Comparison of ENCODE assay signal across 8 cellular contexts in the genomic region with DNA sequence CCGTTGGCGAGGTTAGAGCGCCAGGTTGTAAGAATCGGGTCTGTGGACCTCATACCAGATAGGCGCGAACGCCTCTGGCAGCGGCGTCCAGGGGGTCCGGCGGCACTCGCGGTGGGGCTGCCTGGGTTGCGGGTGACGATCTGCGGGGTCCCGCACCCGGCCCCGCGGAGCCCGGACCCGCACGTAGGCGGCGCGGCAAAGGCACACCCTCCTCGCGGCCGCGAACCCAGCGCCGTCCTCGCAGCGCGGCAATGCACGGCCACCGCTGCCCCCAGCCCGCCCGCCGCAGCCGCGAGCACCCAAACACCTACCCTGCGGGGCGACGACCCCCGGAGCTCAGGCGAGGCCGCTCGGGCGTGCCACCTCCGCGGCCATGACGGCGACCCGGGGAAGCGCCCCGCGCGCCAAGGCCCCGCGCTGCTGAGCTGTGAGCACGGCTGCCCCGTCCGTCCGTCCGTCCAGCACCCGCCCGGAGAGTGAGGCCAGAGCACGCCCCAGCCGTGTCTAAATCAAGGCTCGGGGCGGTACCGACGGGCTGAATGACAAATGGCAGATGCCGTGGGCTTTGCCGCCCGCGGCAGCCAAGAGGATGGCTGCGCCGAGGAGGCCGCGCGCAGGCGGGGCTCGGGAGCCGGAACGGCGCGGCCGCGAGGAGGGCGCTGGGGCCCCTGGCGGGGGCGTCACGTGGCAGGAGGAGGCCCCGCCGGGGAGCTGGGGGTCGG. TPM values are rescaled to one million over a fixed set of nuclear protein-coding genes. Genes with fewer than 3 reads are reported as not detected.
DNase-seq lines count a peak whose midpoint lies in the region; ATAC-seq and TF ChIP-seq lines count a peak whose summit lies in the region.

A gene with protein sequence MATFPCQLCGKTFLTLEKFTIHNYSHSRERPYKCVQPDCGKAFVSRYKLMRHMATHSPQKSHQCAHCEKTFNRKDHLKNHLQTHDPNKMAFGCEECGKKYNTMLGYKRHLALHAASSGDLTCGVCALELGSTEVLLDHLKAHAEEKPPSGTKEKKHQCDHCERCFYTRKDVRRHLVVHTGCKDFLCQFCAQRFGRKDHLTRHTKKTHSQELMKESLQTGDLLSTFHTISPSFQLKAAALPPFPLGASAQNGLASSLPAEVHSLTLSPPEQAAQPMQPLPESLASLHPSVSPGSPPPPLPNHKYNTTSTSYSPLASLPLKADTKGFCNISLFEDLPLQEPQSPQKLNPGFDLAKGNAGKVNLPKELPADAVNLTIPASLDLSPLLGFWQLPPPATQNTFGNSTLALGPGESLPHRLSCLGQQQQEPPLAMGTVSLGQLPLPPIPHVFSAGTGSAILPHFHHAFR (minus strand): TSS at position 481 of the 722 bp plus-strand sequence. CDS start 60,123 bp downstream, outside the sequence.

- intact Hi-C loops in activated CD4-positive, alpha-beta T cell treated with anti-CD3 and anti-CD28 coated beads, Interleukin-2, amount 10 ng/mL, durations not matched to agents 24 days and 14 days (cut with micrococcal nuclease), result no loop called here
- intact Hi-C loops in thyroid gland (cut with DNase I), result no loop called here

- CTCF ChIA-PET in CD8-positive, alpha-beta memory T cell (lab: Charles Lee), result interaction anchor here (1.0 to 1.9 kb wide), 2 partner anchors 64 to 432 kb away, joined by 4 to 6 read pairs; no protein-coding TSS in a partner anchor

- H3K4me1 Mint-ChIP-seq in CD8-positive, alpha-beta memory T cell, result peaks cover 0 to 14% (median 8%) of the 10 kb centered on the region in 3 donors
- peaks cover 11% of the 10 kb centered on the region for H3K4me1 Mint-ChIP-seq in activated CD4-positive, alpha-beta T cell treated with anti-CD3 and anti-CD28 coated beads, Interleukin-2, amount 10 ng/mL, durations not matched to agents 24 days and 14 days

- DNase-seq in CD8-positive, alpha-beta memory T cell, result peak in 3 of 5 donors; percentile 9 to 47 (median 10)
- DNase-seq in HUDEP-2 (lab: John Stamatoyannopoulos, UW; ENCODE audit: unreplicated experiment in 76 of 76) (peak in 42 of 76 experiments; percentile 7 to 52 (median 24)), erythroblast (lab: John Stamatoyannopoulos, UW) (peak; percentile 60 to 61), thyroid gland (peak; percentile 52 to 63)
- DNase-seq in activated CD4-positive, alpha-beta T cell treated with anti-CD3 and anti-CD28 coated beads, Interleukin-2, amount 10 ng/mL, durations not matched to agents 24 days and 14 days, result peak; percentile 76

- no peak within 1 kb of the TSS for H3K27ac Mint-ChIP-seq in CD8-positive, alpha-beta memory T cell
- peak within 1 kb of the TSS; percentile 46 for H3K27ac Mint-ChIP-seq in activated CD4-positive, alpha-beta T cell treated with anti-CD3 and anti-CD28 coated beads, Interleukin-2, amount 10 ng/mL, durations not matched to agents 24 days and 14 days

- peak within 1 kb of the TSS; percentile 70 for H3K9ac ChIP-seq in mucosa of rectum (ENCODE audit: low read depth in 1 of 2, low read length in 2 of 2)

- ATAC-seq in GM19455 (IDR thresholded peaks at IDR 0.05; ENCODE audit: unreplicated experiment) (peak; percentile 68), GM18517 (IDR thresholded peaks at IDR 0.05; ENCODE audit: unreplicated experiment) (no peak)

- H3K27me3 ChIP-seq in CD8-positive, alpha-beta memory T cell (ENCODE audit: insufficient read depth, low read length, poor library complexity, severe bottlenecking), result peaks cover 3% of the 10 kb centered on the region
- H3K27me3 ChIP-seq in mucosa of rectum (ENCODE audit: control insufficient read depth in 2 of 2, insufficient read depth in 2 of 2, low read length in 2 of 2) (no peaks in the 10 kb centered on the region), thyroid gland (no peaks in the 10 kb centered on the region)

- H3K27me3 Mint-ChIP-seq in CD8-positive, alpha-beta memory T cell, result peaks cover 17 to 29% of the 10 kb centered on the region in 2 donors
- H3K27me3 Mint-ChIP-seq in activated CD4-positive, alpha-beta T cell treated with anti-CD3 and anti-CD28 coated beads, Interleukin-2, amount 10 ng/mL, durations not matched to agents 24 days and 14 days, result peaks cover 30% of the 10 kb centered on the region

- H3K9me3 Mint-ChIP-seq in CD8-positive, alpha-beta memory T cell, result peaks cover 0 to 2% (median 0%) of the 10 kb centered on the region in 5 donors
- H3K9me3 Mint-ChIP-seq in activated CD4-positive, alpha-beta T cell treated with anti-CD3 and anti-CD28 coated beads, Interleukin-2, amount 10 ng/mL, durations not matched to agents 24 days and 14 days, result no peaks in the 10 kb centered on the region

- 60 to 64% methylated on average over 71 to 74 of the region's 98 CpGs for WGBS in thyroid gland, 2 donors

- no peaks in the 10 kb centered on the region for H3K4me1 ChIP-seq in CD8-positive, alpha-beta memory T cell (ENCODE audit: insufficient read depth, low read length)
- H3K4me1 ChIP-seq in mucosa of rectum (ENCODE audit: control insufficient read depth in 2 of 2, insufficient read depth in 2 of 2, low read length in 2 of 2) (peaks cover 2 to 7% of the 10 kb centered on the region in 2 donors), thyroid gland (no peaks in the 10 kb centered on the region)

- H3K4me3 ChIP-seq in CD8-positive, alpha-beta memory T cell (ENCODE audit: low read length), result no peak within 1 kb of the TSS
- peak within 1 kb of the TSS; percentile 65 to 76 for H3K4me3 ChIP-seq in mucosa of rectum (ENCODE audit: low read length in 2 of 2)
- H3K4me3 ChIP-seq in thyroid gland (replicated peaks in 1 of 3), result peak within 1 kb of the TSS in 2 of 3 donors; percentile 19 to 49

- no peak for TF ChIP-seq CTCF in thyroid gland (IDR thresholded peaks at IDR 0.05)

- TF ChIP-seq POLR2A in erythroblast (IDR thresholded peaks at IDR 0.05; ENCODE audit: low read length), result peak; percentile 48
- TF ChIP-seq POLR2A in thyroid gland (IDR thresholded peaks at IDR 0.05), result peak in 1 of 2 donors; percentile 82

- H3K4me3 Mint-ChIP-seq in CD8-positive, alpha-beta memory T cell, result peak within 1 kb of the TSS; percentile 58 to 70 (median 65)
- peak within 1 kb of the TSS; percentile 78 for H3K4me3 Mint-ChIP-seq in activated CD4-positive, alpha-beta T cell treated with anti-CD3 and anti-CD28 coated beads, Interleukin-2, amount 10 ng/mL, durations not matched to agents 24 days and 14 days

- POLR2A ChIA-PET in CD8-positive, alpha-beta memory T cell (lab: Charles Lee), result interaction anchor here (1.3 kb wide), 1 partner anchor 56 kb away, joined by 3 read pairs; no protein-coding TSS in a partner anchor

- H3K36me3 Mint-ChIP-seq in CD8-positive, alpha-beta memory T cell, result no peaks in the 10 kb centered on the region
- peaks cover 3% of the 10 kb centered on the region for H3K36me3 Mint-ChIP-seq in activated CD4-positive, alpha-beta T cell treated with anti-CD3 and anti-CD28 coated beads, Interleukin-2, amount 10 ng/mL, durations not matched to agents 24 days and 14 days (ENCODE audit: low read depth)

- H3K9me3 ChIP-seq in CD8-positive, alpha-beta memory T cell (ENCODE audit: low read length), result no peaks in the 10 kb centered on the region
- H3K9me3 ChIP-seq in mucosa of rectum (ENCODE audit: control insufficient read depth in 2 of 2, low read length in 2 of 2) (no peaks in the 10 kb centered on the region), thyroid gland (no peaks in the 10 kb centered on the region)

- H3K27ac ChIP-seq in CD8-positive, alpha-beta memory T cell (ENCODE audit: low read depth, low read length), result peak within 1 kb of the TSS; percentile 47
- H3K27ac ChIP-seq in mucosa of rectum (ENCODE audit: low read depth in 2 of 2, low read length in 2 of 2) (peak within 1 kb of the TSS; percentile 67 to 68), thyroid gland (peak within 1 kb of the TSS in 2 of 3 donors; percentile 3 to 25)

- H3K36me3 ChIP-seq in CD8-positive, alpha-beta memory T cell (ENCODE audit: insufficient read depth, low read length), result no peaks in the 10 kb centered on the region
- no peaks in the 10 kb centered on the region for H3K36me3 ChIP-seq in mucosa of rectum (ENCODE audit: control insufficient read depth in 2 of 2, insufficient read depth in 2 of 2, low read length in 2 of 2)
- H3K36me3 ChIP-seq in thyroid gland, result no peaks in the 10 kb centered on the region

RNA-seq across cellular contexts. Expression of the gene that starts here (rescaled TPM):
- 10 to 100 TPM; 17.8 to 18.8 TPM for total RNA-seq in CD8-positive, alpha-beta memory T cell
- 2.3 TPM for polyA plus RNA-seq in CD8-positive, alpha-beta memory T cell
- 14.6 and 19.8 TPM in 2 replicates for total RNA-seq in activated CD4-positive, alpha-beta T cell treated with anti-CD3 and anti-CD28 coated beads, Interleukin-2, amount 10 ng/mL, durations not matched to agents 24 days and 14 days
- 10 to 100 TPM in 1 of 4 donors, 1 to 10 TPM in 3; 6.6 to 10.5 (median 7.4) TPM for total RNA-seq in thyroid gland

Comparison
In these comparisons a context has a peak if more than half of its experiments do, and no peak if none do; other contexts are left out.
1. DNase-seq: peak in every context shown above with its lines; median percentile 76 in activated CD4-positive, alpha-beta T cell treated with anti-CD3 and anti-CD28 coated beads, Interleukin-2, amount 10 ng/mL, durations not matched to agents 24 days and 14 days; 60 in erythroblast; 58 in thyroid gland; 24 in HUDEP-2; 10 in CD8-positive, alpha-beta memory T cell.
2. H3K27ac ChIP-seq: peak in every context shown above with its lines; median percentile 68 in mucosa of rectum; 47 in CD8-positive, alpha-beta memory T cell; 14 in thyroid gland.